ENCODE assay signal across 4 cellular contexts in the genomic region with DNA sequence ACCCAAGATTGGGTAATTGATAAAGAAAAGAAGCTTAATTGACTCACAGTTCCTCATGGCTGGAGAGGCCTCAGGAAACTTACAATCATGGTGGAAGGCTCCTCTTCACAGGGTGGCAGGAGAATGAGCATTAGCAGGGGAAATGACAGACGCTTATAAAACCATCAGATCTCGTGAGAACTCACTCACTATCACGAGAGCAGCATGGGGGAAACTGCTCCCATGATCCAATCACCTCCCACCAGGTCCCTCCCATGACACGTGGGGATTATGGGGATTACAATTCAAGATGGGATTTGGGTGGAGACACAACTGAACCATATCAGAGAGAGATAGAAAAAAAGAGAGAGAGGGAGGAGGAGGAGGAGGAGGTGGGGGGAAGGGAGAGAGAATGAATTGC. TPM values are rescaled to one million over a fixed set of nuclear protein-coding genes. Genes with fewer than 3 reads are reported as not detected.
"Had no signal": no experiment of that assay in that cellular context is flagged by ENCODE, and none has a peak within 500 bp of the region (broad histone marks: within the 10 kb centered on the region; RNA-seq: fewer than 3 reads in every experiment).

No MANE protein-coding gene starts in this region.

RNA-seq across cellular contexts. Expression of a gene that starts 13.9 kb away (rescaled TPM):
- total RNA-seq: H4, H7, HT-29, IMR-90 had no signal
- polyA plus RNA-seq: IMR-90 had no signal
